24 cellular contexts compared by ENCODE assay signal in the genomic region with DNA sequence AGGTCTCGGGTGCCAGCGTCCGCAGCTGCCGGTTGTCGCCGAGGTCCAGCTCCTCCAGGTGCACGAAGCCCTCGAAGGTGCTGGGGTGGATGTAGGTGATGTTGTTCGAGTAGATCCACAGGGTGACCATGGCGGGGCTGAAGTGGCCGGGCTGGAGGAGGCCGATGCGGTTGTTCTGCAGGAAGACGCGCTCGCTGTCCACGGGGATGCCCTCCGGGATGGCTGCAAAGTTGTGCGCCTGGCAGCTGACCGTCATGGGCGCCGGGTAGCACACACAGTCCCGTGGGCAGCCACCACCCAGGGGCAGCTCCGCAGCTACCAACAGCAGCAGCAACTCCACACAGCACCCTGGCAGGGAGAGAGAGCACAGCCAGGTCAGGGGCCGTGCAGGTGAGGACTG.
"Had no signal": no experiment of that assay in that cellular context is flagged by ENCODE, and none has a peak within 500 bp of the region (broad histone marks: within the 10 kb centered on the region; RNA-seq: fewer than 3 reads in every experiment).

No MANE protein-coding gene starts in this region.

- H3K27me3 ChIP-seq: heart left ventricle, hepatocyte had no signal

- H3K27ac ChIP-seq: coronary artery, esophagus muscularis mucosa, foreskin keratinocyte, gastroesophageal sphincter, heart left ventricle, hepatocyte, left lung, lower lobe of right lung had no signal

- H2AFZ ChIP-seq: hepatocyte had no signal

- H3K27ac Mint-ChIP-seq: immature natural killer cell; mesothelial cell of epicardium; naive thymus-derived CD4-positive, alpha-beta T cell had no signal

- H3K36me3 ChIP-seq: gastroesophageal sphincter, left lung, lower lobe of right lung had no signal

- H3K27me3 Mint-ChIP-seq: naive thymus-derived CD4-positive, alpha-beta T cell had no signal

- H3K4me1 Mint-ChIP-seq: immature natural killer cell; naive thymus-derived CD4-positive, alpha-beta T cell had no signal

- H3K4me2 ChIP-seq: hepatocyte had no signal

- H3K4me3 ChIP-seq: coronary artery, dorsolateral prefrontal cortex, esophagus muscularis mucosa, gastroesophageal sphincter, heart left ventricle, hepatocyte, left lung, lower lobe of right lung, mucosa of descending colon had no signal

- H3K4me3 Mint-ChIP-seq: immature natural killer cell; mesothelial cell of epicardium; naive thymus-derived CD4-positive, alpha-beta T cell had no signal

- DNase-seq: dermis blood vessel endothelial cell; dorsolateral prefrontal cortex; effector CD4-positive, alpha-beta T cell; effector memory CD4-positive, alpha-beta T cell; foreskin keratinocyte; heart left ventricle; hypothalamus; immature natural killer cell; kidney; kidney glomerular epithelial cell; left lung; left ventricle myocardium superior; lower lobe of right lung; mesenchymal stem cell; mucosa of descending colon; naive thymus-derived CD4-positive, alpha-beta T cell had no signal

- H3K79me2 ChIP-seq: hepatocyte had no signal

- ATAC-seq: foreskin keratinocyte; gastroesophageal sphincter; heart left ventricle; left lung; left ventricle myocardium superior; lower lobe of right lung; mucosa of descending colon; naive thymus-derived CD4-positive, alpha-beta T cell had no signal

- H3K9me3 Mint-ChIP-seq: immature natural killer cell; mesothelial cell of epicardium; naive thymus-derived CD4-positive, alpha-beta T cell had no signal

- H3K9me3 ChIP-seq: esophagus muscularis mucosa, gastroesophageal sphincter, heart left ventricle, left lung, lower lobe of right lung, mucosa of descending colon had no signal

- FAIRE-seq: colon, endothelial cell of umbilical vein, frontal cortex, kidney had no signal

- H3K36me3 Mint-ChIP-seq: immature natural killer cell; mesothelial cell of epicardium; naive thymus-derived CD4-positive, alpha-beta T cell had no signal

- H3K4me1 ChIP-seq: foreskin keratinocyte, left lung had no signal
